In the genomic region with DNA sequence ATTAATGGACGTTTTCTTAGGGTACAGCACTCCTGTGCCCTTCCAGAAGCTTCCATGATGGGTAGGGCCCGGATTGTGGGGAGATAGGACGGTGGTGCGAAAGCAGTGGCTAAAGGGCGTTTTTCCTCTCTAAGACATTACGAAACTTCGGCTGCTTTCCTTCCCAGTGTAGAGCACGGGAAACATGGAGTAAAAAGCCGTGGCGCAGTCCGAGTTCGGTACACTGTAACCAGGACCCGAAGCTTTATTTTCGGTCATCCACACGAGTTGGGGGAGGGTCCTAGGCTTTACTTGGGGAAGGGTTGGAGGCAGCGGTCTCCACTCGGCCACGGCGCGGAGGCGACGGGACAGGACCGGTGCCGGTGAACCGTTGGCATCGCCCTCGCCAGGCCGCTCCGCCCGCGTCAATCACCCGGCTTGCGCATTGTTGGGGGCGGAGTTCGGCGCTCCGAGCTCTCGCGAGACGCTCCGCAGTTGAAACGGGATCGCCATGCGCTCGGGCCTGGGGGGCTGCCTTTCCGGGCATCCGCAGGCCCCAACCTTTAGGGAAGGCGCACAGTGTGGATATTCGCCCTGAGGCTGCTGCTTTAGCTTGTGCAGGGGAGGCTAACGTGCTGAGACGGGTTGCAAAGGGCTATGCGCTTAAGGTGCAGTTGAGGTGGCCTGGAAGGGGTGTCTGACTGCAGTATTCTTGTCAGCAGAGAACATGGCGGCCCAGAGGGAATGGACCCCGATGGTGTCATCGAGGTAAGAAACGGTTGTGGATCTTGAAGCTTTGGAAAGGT, we compare ENCODE assay signal across 1 cellular context.
TF ChIP-seq lines count a peak whose summit lies in the region.

No MANE protein-coding gene starts in this region.

TF ChIP-seq in WTC11, 78 proteins besides CTCF, POLR2A, EP300 and RAD21 (continued from another document and continues in another):
- TF ChIP-seq, protein P1, sequence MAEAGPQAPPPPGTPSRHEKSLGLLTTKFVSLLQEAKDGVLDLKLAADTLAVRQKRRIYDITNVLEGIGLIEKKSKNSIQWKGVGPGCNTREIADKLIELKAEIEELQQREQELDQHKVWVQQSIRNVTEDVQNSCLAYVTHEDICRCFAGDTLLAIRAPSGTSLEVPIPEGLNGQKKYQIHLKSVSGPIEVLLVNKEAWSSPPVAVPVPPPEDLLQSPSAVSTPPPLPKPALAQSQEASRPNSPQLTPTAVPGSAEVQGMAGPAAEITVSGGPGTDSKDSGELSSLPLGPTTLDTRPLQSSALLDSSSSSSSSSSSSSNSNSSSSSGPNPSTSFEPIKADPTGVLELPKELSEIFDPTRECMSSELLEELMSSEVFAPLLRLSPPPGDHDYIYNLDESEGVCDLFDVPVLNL (CRISPR knock-in tag; IDR thresholded peaks at IDR 0.05; ENCODE audit: borderline replicate concordance, low read depth) = no peak
- TF ChIP-seq, protein P2, sequence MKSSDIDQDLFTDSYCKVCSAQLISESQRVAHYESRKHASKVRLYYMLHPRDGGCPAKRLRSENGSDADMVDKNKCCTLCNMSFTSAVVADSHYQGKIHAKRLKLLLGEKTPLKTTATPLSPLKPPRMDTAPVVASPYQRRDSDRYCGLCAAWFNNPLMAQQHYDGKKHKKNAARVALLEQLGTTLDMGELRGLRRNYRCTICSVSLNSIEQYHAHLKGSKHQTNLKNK (CRISPR knock-in tag; IDR thresholded peaks at IDR 0.05) = peak; percentile 88
- TF ChIP-seq, protein P3, sequence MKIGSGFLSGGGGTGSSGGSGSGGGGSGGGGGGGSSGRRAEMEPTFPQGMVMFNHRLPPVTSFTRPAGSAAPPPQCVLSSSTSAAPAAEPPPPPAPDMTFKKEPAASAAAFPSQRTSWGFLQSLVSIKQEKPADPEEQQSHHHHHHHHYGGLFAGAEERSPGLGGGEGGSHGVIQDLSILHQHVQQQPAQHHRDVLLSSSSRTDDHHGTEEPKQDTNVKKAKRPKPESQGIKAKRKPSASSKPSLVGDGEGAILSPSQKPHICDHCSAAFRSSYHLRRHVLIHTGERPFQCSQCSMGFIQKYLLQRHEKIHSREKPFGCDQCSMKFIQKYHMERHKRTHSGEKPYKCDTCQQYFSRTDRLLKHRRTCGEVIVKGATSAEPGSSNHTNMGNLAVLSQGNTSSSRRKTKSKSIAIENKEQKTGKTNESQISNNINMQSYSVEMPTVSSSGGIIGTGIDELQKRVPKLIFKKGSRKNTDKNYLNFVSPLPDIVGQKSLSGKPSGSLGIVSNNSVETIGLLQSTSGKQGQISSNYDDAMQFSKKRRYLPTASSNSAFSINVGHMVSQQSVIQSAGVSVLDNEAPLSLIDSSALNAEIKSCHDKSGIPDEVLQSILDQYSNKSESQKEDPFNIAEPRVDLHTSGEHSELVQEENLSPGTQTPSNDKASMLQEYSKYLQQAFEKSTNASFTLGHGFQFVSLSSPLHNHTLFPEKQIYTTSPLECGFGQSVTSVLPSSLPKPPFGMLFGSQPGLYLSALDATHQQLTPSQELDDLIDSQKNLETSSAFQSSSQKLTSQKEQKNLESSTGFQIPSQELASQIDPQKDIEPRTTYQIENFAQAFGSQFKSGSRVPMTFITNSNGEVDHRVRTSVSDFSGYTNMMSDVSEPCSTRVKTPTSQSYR (CRISPR knock-in tag; IDR thresholded peaks at IDR 0.05) = peak; percentile 36; the same call in 1 of the 2 replicates
- TF ChIP-seq ELF4 (CRISPR knock-in tag; IDR thresholded peaks at IDR 0.05; ENCODE audit: low read depth) (no peak), HMGA2 (CRISPR knock-in tag; IDR thresholded peaks at IDR 0.05) (0 out of 2 replicates have a peak, but pooled peaks have one; percentile 11), ATF1 (CRISPR knock-in tag; IDR thresholded peaks at IDR 0.05) (peak; percentile 21; the same call in 1 of the 2 replicates), ESRRA (CRISPR knock-in tag; IDR thresholded peaks at IDR 0.05; ENCODE audit: borderline replicate concordance) (no peak), SOX15 (CRISPR knock-in tag; IDR thresholded peaks at IDR 0.05) (no peak), GTF2I (CRISPR knock-in tag; conservative IDR thresholded peaks at IDR 0.05) (no peak), NR2C2 (CRISPR knock-in tag; IDR thresholded peaks at IDR 0.05) (no peak), RORB (CRISPR knock-in tag; IDR thresholded peaks at IDR 0.05) (peak; percentile 84; the same call in 1 of the 2 replicates), ZNF317 (CRISPR knock-in tag; IDR thresholded peaks at IDR 0.05; ENCODE audit: borderline replicate concordance, low read depth) (no peak), ZNF232 (CRISPR knock-in tag; IDR thresholded peaks at IDR 0.05) (peak; percentile 24; the same call in 1 of the 2 replicates), ETV6 (CRISPR knock-in tag; IDR thresholded peaks at IDR 0.05) (no peak)
- TF ChIP-seq, protein P4, sequence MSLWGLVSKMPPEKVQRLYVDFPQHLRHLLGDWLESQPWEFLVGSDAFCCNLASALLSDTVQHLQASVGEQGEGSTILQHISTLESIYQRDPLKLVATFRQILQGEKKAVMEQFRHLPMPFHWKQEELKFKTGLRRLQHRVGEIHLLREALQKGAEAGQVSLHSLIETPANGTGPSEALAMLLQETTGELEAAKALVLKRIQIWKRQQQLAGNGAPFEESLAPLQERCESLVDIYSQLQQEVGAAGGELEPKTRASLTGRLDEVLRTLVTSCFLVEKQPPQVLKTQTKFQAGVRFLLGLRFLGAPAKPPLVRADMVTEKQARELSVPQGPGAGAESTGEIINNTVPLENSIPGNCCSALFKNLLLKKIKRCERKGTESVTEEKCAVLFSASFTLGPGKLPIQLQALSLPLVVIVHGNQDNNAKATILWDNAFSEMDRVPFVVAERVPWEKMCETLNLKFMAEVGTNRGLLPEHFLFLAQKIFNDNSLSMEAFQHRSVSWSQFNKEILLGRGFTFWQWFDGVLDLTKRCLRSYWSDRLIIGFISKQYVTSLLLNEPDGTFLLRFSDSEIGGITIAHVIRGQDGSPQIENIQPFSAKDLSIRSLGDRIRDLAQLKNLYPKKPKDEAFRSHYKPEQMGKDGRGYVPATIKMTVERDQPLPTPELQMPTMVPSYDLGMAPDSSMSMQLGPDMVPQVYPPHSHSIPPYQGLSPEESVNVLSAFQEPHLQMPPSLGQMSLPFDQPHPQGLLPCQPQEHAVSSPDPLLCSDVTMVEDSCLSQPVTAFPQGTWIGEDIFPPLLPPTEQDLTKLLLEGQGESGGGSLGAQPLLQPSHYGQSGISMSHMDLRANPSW (CRISPR knock-in tag; conservative IDR thresholded peaks at IDR 0.05; ENCODE audit: low read depth) = no peak
- TF ChIP-seq, protein P5, sequence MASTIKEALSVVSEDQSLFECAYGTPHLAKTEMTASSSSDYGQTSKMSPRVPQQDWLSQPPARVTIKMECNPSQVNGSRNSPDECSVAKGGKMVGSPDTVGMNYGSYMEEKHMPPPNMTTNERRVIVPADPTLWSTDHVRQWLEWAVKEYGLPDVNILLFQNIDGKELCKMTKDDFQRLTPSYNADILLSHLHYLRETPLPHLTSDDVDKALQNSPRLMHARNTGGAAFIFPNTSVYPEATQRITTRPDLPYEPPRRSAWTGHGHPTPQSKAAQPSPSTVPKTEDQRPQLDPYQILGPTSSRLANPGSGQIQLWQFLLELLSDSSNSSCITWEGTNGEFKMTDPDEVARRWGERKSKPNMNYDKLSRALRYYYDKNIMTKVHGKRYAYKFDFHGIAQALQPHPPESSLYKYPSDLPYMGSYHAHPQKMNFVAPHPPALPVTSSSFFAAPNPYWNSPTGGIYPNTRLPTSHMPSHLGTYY (CRISPR knock-in tag; IDR thresholded peaks at IDR 0.05) = peak; percentile 78; the same call in 1 of the 2 replicates
- TF ChIP-seq, protein P6, sequence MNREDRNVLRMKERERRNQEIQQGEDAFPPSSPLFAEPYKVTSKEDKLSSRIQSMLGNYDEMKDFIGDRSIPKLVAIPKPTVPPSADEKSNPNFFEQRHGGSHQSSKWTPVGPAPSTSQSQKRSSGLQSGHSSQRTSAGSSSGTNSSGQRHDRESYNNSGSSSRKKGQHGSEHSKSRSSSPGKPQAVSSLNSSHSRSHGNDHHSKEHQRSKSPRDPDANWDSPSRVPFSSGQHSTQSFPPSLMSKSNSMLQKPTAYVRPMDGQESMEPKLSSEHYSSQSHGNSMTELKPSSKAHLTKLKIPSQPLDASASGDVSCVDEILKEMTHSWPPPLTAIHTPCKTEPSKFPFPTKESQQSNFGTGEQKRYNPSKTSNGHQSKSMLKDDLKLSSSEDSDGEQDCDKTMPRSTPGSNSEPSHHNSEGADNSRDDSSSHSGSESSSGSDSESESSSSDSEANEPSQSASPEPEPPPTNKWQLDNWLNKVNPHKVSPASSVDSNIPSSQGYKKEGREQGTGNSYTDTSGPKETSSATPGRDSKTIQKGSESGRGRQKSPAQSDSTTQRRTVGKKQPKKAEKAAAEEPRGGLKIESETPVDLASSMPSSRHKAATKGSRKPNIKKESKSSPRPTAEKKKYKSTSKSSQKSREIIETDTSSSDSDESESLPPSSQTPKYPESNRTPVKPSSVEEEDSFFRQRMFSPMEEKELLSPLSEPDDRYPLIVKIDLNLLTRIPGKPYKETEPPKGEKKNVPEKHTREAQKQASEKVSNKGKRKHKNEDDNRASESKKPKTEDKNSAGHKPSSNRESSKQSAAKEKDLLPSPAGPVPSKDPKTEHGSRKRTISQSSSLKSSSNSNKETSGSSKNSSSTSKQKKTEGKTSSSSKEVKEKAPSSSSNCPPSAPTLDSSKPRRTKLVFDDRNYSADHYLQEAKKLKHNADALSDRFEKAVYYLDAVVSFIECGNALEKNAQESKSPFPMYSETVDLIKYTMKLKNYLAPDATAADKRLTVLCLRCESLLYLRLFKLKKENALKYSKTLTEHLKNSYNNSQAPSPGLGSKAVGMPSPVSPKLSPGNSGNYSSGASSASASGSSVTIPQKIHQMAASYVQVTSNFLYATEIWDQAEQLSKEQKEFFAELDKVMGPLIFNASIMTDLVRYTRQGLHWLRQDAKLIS (CRISPR knock-in tag; IDR thresholded peaks at IDR 0.05; ENCODE audit: borderline replicate concordance) = peak; percentile 61; the same call in 1 of the 2 replicates
- TF ChIP-seq, protein P7, sequence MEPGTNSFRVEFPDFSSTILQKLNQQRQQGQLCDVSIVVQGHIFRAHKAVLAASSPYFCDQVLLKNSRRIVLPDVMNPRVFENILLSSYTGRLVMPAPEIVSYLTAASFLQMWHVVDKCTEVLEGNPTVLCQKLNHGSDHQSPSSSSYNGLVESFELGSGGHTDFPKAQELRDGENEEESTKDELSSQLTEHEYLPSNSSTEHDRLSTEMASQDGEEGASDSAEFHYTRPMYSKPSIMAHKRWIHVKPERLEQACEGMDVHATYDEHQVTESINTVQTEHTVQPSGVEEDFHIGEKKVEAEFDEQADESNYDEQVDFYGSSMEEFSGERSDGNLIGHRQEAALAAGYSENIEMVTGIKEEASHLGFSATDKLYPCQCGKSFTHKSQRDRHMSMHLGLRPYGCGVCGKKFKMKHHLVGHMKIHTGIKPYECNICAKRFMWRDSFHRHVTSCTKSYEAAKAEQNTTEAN (CRISPR knock-in tag; IDR thresholded peaks at IDR 0.05) = no peak
- TF ChIP-seq, protein P8, sequence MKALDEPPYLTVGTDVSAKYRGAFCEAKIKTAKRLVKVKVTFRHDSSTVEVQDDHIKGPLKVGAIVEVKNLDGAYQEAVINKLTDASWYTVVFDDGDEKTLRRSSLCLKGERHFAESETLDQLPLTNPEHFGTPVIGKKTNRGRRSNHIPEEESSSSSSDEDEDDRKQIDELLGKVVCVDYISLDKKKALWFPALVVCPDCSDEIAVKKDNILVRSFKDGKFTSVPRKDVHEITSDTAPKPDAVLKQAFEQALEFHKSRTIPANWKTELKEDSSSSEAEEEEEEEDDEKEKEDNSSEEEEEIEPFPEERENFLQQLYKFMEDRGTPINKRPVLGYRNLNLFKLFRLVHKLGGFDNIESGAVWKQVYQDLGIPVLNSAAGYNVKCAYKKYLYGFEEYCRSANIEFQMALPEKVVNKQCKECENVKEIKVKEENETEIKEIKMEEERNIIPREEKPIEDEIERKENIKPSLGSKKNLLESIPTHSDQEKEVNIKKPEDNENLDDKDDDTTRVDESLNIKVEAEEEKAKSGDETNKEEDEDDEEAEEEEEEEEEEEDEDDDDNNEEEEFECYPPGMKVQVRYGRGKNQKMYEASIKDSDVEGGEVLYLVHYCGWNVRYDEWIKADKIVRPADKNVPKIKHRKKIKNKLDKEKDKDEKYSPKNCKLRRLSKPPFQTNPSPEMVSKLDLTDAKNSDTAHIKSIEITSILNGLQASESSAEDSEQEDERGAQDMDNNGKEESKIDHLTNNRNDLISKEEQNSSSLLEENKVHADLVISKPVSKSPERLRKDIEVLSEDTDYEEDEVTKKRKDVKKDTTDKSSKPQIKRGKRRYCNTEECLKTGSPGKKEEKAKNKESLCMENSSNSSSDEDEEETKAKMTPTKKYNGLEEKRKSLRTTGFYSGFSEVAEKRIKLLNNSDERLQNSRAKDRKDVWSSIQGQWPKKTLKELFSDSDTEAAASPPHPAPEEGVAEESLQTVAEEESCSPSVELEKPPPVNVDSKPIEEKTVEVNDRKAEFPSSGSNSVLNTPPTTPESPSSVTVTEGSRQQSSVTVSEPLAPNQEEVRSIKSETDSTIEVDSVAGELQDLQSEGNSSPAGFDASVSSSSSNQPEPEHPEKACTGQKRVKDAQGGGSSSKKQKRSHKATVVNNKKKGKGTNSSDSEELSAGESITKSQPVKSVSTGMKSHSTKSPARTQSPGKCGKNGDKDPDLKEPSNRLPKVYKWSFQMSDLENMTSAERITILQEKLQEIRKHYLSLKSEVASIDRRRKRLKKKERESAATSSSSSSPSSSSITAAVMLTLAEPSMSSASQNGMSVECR (CRISPR knock-in tag; IDR thresholded peaks at IDR 0.05; ENCODE audit: borderline replicate concordance) = no peak
- TF ChIP-seq, protein P9, sequence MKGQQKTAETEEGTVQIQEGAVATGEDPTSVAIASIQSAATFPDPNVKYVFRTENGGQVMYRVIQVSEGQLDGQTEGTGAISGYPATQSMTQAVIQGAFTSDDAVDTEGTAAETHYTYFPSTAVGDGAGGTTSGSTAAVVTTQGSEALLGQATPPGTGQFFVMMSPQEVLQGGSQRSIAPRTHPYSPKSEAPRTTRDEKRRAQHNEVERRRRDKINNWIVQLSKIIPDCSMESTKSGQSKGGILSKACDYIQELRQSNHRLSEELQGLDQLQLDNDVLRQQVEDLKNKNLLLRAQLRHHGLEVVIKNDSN (CRISPR knock-in tag; IDR thresholded peaks at IDR 0.05) = 0 out of 2 replicates have a peak, but pooled peaks have one; percentile 19
- TF ChIP-seq, protein P10, sequence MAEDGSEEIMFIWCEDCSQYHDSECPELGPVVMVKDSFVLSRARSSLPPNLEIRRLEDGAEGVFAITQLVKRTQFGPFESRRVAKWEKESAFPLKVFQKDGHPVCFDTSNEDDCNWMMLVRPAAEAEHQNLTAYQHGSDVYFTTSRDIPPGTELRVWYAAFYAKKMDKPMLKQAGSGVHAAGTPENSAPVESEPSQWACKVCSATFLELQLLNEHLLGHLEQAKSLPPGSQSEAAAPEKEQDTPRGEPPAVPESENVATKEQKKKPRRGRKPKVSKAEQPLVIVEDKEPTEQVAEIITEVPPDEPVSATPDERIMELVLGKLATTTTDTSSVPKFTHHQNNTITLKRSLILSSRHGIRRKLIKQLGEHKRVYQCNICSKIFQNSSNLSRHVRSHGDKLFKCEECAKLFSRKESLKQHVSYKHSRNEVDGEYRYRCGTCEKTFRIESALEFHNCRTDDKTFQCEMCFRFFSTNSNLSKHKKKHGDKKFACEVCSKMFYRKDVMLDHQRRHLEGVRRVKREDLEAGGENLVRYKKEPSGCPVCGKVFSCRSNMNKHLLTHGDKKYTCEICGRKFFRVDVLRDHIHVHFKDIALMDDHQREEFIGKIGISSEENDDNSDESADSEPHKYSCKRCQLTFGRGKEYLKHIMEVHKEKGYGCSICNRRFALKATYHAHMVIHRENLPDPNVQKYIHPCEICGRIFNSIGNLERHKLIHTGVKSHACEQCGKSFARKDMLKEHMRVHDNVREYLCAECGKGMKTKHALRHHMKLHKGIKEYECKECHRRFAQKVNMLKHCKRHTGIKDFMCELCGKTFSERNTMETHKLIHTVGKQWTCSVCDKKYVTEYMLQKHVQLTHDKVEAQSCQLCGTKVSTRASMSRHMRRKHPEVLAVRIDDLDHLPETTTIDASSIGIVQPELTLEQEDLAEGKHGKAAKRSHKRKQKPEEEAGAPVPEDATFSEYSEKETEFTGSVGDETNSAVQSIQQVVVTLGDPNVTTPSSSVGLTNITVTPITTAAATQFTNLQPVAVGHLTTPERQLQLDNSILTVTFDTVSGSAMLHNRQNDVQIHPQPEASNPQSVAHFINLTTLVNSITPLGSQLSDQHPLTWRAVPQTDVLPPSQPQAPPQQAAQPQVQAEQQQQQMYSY (CRISPR knock-in tag; IDR thresholded peaks at IDR 0.05) = 0 out of 2 replicates have a peak, but pooled peaks have one; percentile 17
